11 cellular contexts compared by ENCODE assay signal in genomic region chr22:29216011-29216872, GRCh38. TPM values are rescaled to one million over a fixed set of nuclear protein-coding genes. Genes with fewer than 3 reads are reported as not detected.
"Had no signal": no experiment of that assay in that cellular context is flagged by ENCODE, and none has a peak within 500 bp of the region (broad histone marks: within the 10 kb centered on the region; RNA-seq: fewer than 3 reads in every experiment).

No MANE protein-coding gene starts in this region.

- H3K27ac Mint-ChIP-seq: activated CD4-positive, alpha-beta memory T cell treated with anti-CD3 and anti-CD28 coated beads, Interleukin-2, amount 10 ng/mL, durations not matched to agents 7 days and 5 days; activated naive CD4-positive, alpha-beta T cell treated with anti-CD3 and anti-CD28 coated beads for 36 hours; activated T-helper 1 cell treated with anti-CD3 and anti-CD28 coated beads, Interleukin-12 subunit alpha, Interleukin-12 subunit beta, Interleukin-2, Interleukin-4 antibody, amounts not matched to agents 30 ng/mL and 10 ng/mL and 1 ng/mL, durations not matched to agents 14 hours and 24 hours and 36 hours; naive B cell; T-cell had no signal

- H3K36me3 ChIP-seq: neutrophil, right lobe of liver had no signal

- H3K4me3 Mint-ChIP-seq: activated CD4-positive, alpha-beta memory T cell treated with anti-CD3 and anti-CD28 coated beads, Interleukin-2, amount 10 ng/mL, durations not matched to agents 7 days and 5 days; activated naive CD4-positive, alpha-beta T cell treated with anti-CD3 and anti-CD28 coated beads for 36 hours; activated T-helper 1 cell treated with anti-CD3 and anti-CD28 coated beads, Interleukin-12 subunit alpha, Interleukin-12 subunit beta, Interleukin-2, Interleukin-4 antibody, amounts not matched to agents 30 ng/mL and 10 ng/mL and 1 ng/mL, durations not matched to agents 14 hours and 24 hours and 36 hours; naive B cell; T-cell had no signal

- H3K27me3 ChIP-seq: neutrophil, right lobe of liver, testis had no signal

- H3K36me3 Mint-ChIP-seq: naive B cell, T-cell had no signal

- H3K27ac ChIP-seq: neutrophil, psoas muscle, right lobe of liver, testis had no signal

- DNase-seq: activated CD4-positive, alpha-beta memory T cell treated with anti-CD3 and anti-CD28 coated beads, Interleukin-2, amount 10 ng/mL, durations not matched to agents 7 days and 5 days; activated naive CD4-positive, alpha-beta T cell treated with anti-CD3 and anti-CD28 coated beads for 36 hours; naive B cell; stimulated activated CD4-positive, alpha-beta T cell treated with anti-CD3 and anti-CD28 coated beads, Interleukin-2, amount 100 ng/mL, for 24 hours; stimulated activated naive CD8-positive, alpha-beta T cell treated with anti-CD3 and anti-CD28 coated beads, Interleukin-15, Interleukin-2, amounts not matched to agents 100 U/mL and 50 U/mL, for 24 hours; T-cell had no signal

- H3K4me1 ChIP-seq: psoas muscle had no signal

- H3K4me1 Mint-ChIP-seq: activated CD4-positive, alpha-beta memory T cell treated with anti-CD3 and anti-CD28 coated beads, Interleukin-2, amount 10 ng/mL, durations not matched to agents 7 days and 5 days; T-cell had no signal

- H3K27me3 Mint-ChIP-seq: T-cell had no signal

- H3K4me3 ChIP-seq: psoas muscle, right lobe of liver, testis had no signal

- H3K9me3 Mint-ChIP-seq: activated CD4-positive, alpha-beta memory T cell treated with anti-CD3 and anti-CD28 coated beads, Interleukin-2, amount 10 ng/mL, durations not matched to agents 7 days and 5 days; activated naive CD4-positive, alpha-beta T cell treated with anti-CD3 and anti-CD28 coated beads for 36 hours; activated T-helper 1 cell treated with anti-CD3 and anti-CD28 coated beads, Interleukin-12 subunit alpha, Interleukin-12 subunit beta, Interleukin-2, Interleukin-4 antibody, amounts not matched to agents 30 ng/mL and 10 ng/mL and 1 ng/mL, durations not matched to agents 14 hours and 24 hours and 36 hours; naive B cell; T-cell had no signal

- H3K9me3 ChIP-seq: neutrophil, psoas muscle, right lobe of liver, testis had no signal

- ATAC-seq: T-cell had no signal

RNA-seq across cellular contexts. Expression of gene EMID1, which starts 10.5 kb away (rescaled TPM):
- total RNA-seq: activated naive CD4-positive, alpha-beta T cell treated with anti-CD3 and anti-CD28 coated beads for 36 hours; activated T-helper 1 cell treated with anti-CD3 and anti-CD28 coated beads, Interleukin-12 subunit alpha, Interleukin-12 subunit beta, Interleukin-2, Interleukin-4 antibody, amounts not matched to agents 30 ng/mL and 10 ng/mL and 1 ng/mL, durations not matched to agents 14 hours and 24 hours and 36 hours had no signal
